1 cellular context compared by ENCODE assay signal in the genomic region with DNA sequence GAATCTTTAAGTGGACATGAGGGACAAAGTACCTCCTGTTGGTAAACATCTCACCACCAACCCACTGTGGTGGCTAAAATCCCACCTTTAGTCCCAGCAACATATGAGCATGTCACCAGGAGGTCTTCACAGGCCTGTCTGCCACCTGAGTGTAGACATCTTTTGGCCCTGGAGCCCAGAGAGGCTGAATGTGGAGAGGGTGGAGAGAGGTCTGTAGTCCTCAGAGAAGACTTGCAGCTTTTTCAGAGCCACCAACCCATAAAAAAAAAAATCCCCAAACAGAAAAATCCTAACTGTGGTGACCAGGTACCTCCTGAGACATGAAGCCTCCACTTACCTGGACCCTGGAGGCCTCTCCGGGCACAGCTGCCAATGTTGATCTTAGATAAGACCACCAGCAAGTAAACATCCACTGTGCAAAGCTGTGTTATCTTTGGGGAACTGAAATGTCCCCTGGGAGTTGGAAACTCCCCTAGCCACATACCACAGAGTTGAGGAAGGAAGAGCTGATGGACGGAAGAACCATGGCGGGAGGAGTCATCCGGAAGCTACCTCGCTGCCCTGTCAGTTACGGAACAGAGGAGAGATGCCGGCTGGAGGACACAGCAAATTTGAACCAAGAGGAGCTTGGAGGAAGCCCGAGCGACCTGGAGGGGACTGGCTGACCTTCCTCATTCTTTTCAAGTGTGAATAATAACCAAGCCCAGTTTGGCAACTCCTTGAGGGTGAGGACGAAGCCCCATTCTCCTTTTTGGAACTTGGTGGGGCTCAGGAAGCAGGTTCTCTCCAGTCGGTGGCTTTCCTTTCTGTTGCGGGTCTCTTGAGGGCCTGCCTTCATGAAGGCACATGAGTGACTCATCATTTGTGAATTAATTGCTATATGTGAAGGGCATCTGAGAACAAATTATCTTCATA.
TF ChIP-seq lines count a peak whose summit lies in the region.

A gene with protein sequence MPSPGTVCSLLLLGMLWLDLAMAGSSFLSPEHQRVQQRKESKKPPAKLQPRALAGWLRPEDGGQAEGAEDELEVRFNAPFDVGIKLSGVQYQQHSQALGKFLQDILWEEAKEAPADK (minus strand): TSS at position 443 of the 915 bp plus-strand sequence. CDS start 2,767 bp downstream, outside the sequence.

TF ChIP-seq in HepG2, 621 proteins besides CTCF, POLR2A, EP300 and RAD21 (continued from another document):
- TF ChIP-seq, protein P1, sequence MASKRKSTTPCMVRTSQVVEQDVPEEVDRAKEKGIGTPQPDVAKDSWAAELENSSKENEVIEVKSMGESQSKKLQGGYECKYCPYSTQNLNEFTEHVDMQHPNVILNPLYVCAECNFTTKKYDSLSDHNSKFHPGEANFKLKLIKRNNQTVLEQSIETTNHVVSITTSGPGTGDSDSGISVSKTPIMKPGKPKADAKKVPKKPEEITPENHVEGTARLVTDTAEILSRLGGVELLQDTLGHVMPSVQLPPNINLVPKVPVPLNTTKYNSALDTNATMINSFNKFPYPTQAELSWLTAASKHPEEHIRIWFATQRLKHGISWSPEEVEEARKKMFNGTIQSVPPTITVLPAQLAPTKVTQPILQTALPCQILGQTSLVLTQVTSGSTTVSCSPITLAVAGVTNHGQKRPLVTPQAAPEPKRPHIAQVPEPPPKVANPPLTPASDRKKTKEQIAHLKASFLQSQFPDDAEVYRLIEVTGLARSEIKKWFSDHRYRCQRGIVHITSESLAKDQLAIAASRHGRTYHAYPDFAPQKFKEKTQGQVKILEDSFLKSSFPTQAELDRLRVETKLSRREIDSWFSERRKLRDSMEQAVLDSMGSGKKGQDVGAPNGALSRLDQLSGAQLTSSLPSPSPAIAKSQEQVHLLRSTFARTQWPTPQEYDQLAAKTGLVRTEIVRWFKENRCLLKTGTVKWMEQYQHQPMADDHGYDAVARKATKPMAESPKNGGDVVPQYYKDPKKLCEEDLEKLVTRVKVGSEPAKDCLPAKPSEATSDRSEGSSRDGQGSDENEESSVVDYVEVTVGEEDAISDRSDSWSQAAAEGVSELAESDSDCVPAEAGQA (IDR thresholded peaks at IDR 0.05; ENCODE audit: low read depth) = no peak
- TF ChIP-seq, protein P1 (CRISPR knock-in tag; IDR thresholded peaks at IDR 0.05; ENCODE audit: borderline replicate concordance) = no peak
- TF ChIP-seq IKZF1 (IDR thresholded peaks at IDR 0.05) = no peak
- no peak for TF ChIP-seq KLF16 (CRISPR knock-in tag; IDR thresholded peaks at IDR 0.05)
- TF ChIP-seq, protein P2, sequence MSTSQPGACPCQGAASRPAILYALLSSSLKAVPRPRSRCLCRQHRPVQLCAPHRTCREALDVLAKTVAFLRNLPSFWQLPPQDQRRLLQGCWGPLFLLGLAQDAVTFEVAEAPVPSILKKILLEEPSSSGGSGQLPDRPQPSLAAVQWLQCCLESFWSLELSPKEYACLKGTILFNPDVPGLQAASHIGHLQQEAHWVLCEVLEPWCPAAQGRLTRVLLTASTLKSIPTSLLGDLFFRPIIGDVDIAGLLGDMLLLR (CRISPR knock-in tag; IDR thresholded peaks at IDR 0.05) = no peak
- no peak for TF ChIP-seq SP2 (CRISPR knock-in tag; IDR thresholded peaks at IDR 0.05)
- TF ChIP-seq ATF1 (CRISPR knock-in tag; IDR thresholded peaks at IDR 0.05) = no peak
- no peak for TF ChIP-seq SMYD3 (CRISPR knock-in tag; IDR thresholded peaks at IDR 0.05)
- TF ChIP-seq KAT7 (CRISPR knock-in tag; IDR thresholded peaks at IDR 0.05; ENCODE audit: borderline replicate concordance) = no peak
- no peak for TF ChIP-seq LCORL (IDR thresholded peaks at IDR 0.05)
- TF ChIP-seq LCORL (CRISPR knock-in tag; IDR thresholded peaks at IDR 0.05) = peak; percentile 77; the same call in 1 of the 2 replicates
- TF ChIP-seq ZNF543 (CRISPR knock-in tag; IDR thresholded peaks at IDR 0.05) = no peak
- TF ChIP-seq SRSF4 (IDR thresholded peaks at IDR 0.05; ENCODE audit: low read depth, low read length, poor library complexity, severe bottlenecking) = no peak
- TF ChIP-seq ZNF224 (CRISPR knock-in tag; IDR thresholded peaks at IDR 0.05) = no peak
- 0 out of 2 replicates have a peak, but pooled peaks have one; percentile 32 for TF ChIP-seq ZNF670 (CRISPR knock-in tag; IDR thresholded peaks at IDR 0.05; ENCODE audit: borderline replicate concordance)
